ENCODE assay signal across 19 cellular contexts in the genomic region with DNA sequence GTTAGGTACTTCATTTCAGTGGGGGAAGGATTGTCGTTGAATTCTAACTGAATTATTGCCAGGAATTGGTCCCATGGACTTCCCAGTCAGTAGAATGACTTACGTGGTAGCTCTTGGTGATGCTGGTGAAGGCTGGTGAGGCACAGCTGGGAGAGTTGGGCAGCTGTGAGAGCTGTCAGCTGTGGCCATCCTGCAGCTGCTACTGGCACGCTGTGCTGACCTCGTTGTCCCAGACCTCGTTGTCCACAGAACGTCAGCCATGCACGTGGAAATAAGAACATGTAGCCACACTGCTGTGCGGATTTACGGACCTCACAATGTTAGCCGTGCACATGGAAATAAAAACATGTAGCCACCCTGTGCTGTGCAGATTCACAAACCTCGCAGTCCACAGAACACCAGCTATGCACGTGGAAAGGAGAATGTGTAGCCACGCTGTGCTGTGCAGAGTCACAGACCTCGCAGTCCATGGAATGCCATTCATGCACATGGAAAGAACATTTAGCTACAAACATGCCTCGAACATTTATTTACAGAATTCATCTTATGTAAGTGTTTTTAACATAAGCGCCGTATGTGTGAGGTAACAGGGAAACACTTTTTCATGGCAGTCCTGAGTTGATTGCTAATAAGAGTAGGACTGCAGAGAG.
"Had no signal": no experiment of that assay in that cellular context is flagged by ENCODE, and none has a peak within 500 bp of the region (broad histone marks: within the 10 kb centered on the region; RNA-seq: fewer than 3 reads in every experiment).

No MANE protein-coding gene starts in this region.

- H3K9me3 ChIP-seq: esophagus muscularis mucosa, left ventricle myocardium inferior, right atrium auricular region had no signal

- H3K4me3 ChIP-seq: esophagus muscularis mucosa, left ventricle myocardium inferior, lung, right atrium auricular region had no signal

- H3K36me3 ChIP-seq: right atrium auricular region had no signal

- H3K9ac ChIP-seq: parathyroid adenoma had no signal

- DNase-seq: activated B cell treated with CpG ODN at 0.5 μM for 24 hours; activated CD4-positive, alpha-beta T cell treated with anti-CD3 and anti-CD28 coated beads, Interleukin-2, amount 50 U/mL, for 1 hour; activated CD8-positive, alpha-beta memory T cell treated with anti-CD3 and anti-CD28 coated beads, Interleukin-2, amount 10 ng/mL, durations not matched to agents 7 days and 5 days; activated CD8-positive, alpha-beta T cell treated with anti-CD3 and anti-CD28 coated beads, Interleukin-2, amount 10 ng/mL, durations not matched to agents 7 days and 5 days; activated naive CD8-positive, alpha-beta T cell treated with anti-CD3 and anti-CD28 coated beads, Interleukin-2, amount 50 U/mL, for 24 hours; activated T-cell treated with anti-CD3 and anti-CD28 coated beads, Interleukin-2, amount 50 U/mL, for 48 hours; dermis blood vessel endothelial cell; effector CD4-positive, alpha-beta T cell; foreskin keratinocyte; left ventricle myocardium inferior; naive B cell; stimulated activated CD4-positive, alpha-beta T cell treated with anti-CD3 and anti-CD28 coated beads, Interleukin-12 subunit alpha, Interleukin-12 subunit beta, amount 100 ng/mL, for 4 hours; stimulated activated CD4-positive, alpha-beta T cell treated with anti-CD3 and anti-CD28 coated beads, Interleukin-4, amount 100 ng/mL, for 1 hour; T-cell had no signal

- H3K27ac ChIP-seq: esophagus muscularis mucosa, foreskin keratinocyte, left ventricle myocardium inferior, parathyroid adenoma, right atrium auricular region had no signal

- ATAC-seq: activated CD8-positive, alpha-beta memory T cell treated with anti-CD3 and anti-CD28 coated beads, Interleukin-2, amount 10 ng/mL, durations not matched to agents 7 days and 5 days; activated CD8-positive, alpha-beta T cell treated with anti-CD3 and anti-CD28 coated beads, Interleukin-2, amount 10 ng/mL, durations not matched to agents 7 days and 5 days; activated naive CD8-positive, alpha-beta T cell treated with anti-CD3 and anti-CD28 coated beads, Interleukin-2, amount 50 U/mL, for 24 hours; foreskin keratinocyte; stimulated activated effector memory CD8-positive, alpha-beta T cell treated with anti-CD3 and anti-CD28 coated beads, Interleukin-12 subunit alpha, Interleukin-12 subunit beta, amount 100 ng/mL, for 72 hours; T-cell had no signal

- H2AFZ ChIP-seq: parathyroid adenoma had no signal

- H3K27me3 ChIP-seq: esophagus muscularis mucosa, foreskin keratinocyte, right atrium auricular region had no signal

- H3K4me1 ChIP-seq: foreskin keratinocyte, right atrium auricular region had no signal
